In the genomic region with DNA sequence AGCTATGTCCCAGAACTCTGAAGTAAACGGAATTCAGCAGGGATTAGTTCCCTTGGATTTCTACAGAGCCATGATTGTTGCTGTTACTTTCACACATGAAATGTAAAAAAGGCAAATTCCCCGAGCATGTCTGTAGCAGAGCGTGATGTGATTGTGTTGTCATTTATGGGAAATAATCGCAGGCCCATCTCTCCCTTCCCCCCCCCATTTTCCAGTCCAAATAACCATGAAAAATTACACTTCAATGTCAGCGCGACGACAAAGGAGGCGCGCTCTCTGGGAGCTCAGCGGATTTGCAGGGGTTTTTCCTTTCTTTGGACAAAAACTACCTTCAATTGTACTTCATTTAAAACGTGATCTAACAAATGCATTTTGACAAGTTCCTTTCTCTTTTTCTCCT, we compare ENCODE assay signal across 15 cellular contexts.
DNase-seq lines count a peak whose midpoint lies in the region; ATAC-seq and TF ChIP-seq lines count a peak whose summit lies in the region.
"Had no signal": no experiment of that assay in that cellular context is flagged by ENCODE, and none has a peak within 500 bp of the region (broad histone marks: within the 10 kb centered on the region; RNA-seq: fewer than 3 reads in every experiment).

No MANE protein-coding gene starts in this region.

- H3K36me3 Mint-ChIP-seq in chondrocyte (ENCODE audit: low read depth): peaks cover 8% of the 10 kb centered on the region
- H3K36me3 Mint-ChIP-seq: CD8-positive, alpha-beta memory T cell had no signal

- H3K27me3 Mint-ChIP-seq in chondrocyte (ENCODE audit: low read depth): no peaks in the 10 kb centered on the region

- peaks cover 11% of the 10 kb centered on the region for H3F3A ChIP-seq in neural cell (ENCODE audit: insufficient read depth, low read length, poor library complexity, severe bottlenecking)

- peak overlapping the region; percentile 75 for H3K9ac ChIP-seq in neural cell (ENCODE audit: low read length)

- TF ChIP-seq EP300 in neural cell (conservative IDR thresholded peaks at IDR 0.05; ENCODE audit: poor library complexity, severe bottlenecking): peak; percentile 97

- no peak overlapping the region for H2AFZ ChIP-seq in neural cell (ENCODE audit: low read depth, low read length)

- peaks cover 62% of the 10 kb centered on the region for H3K79me2 ChIP-seq in neural cell (replicated peaks; ENCODE audit: insufficient read depth, low read length)

- H3K36me3 ChIP-seq in HAP-1 (replicated peaks) (no peaks in the 10 kb centered on the region), neural cell (ENCODE audit: insufficient read depth, low read length) (no peaks in the 10 kb centered on the region)

- H3K27me3 ChIP-seq in HAP-1 (ENCODE audit: low read depth) (no peaks in the 10 kb centered on the region), neural cell (ENCODE audit: insufficient read depth, low read depth, low read length) (no peaks in the 10 kb centered on the region)

- peak; percentile 42 for TF ChIP-seq RAD21 in neural cell (conservative IDR thresholded peaks at IDR 0.05)

- no peak for TF ChIP-seq CTCF in chondrocyte (IDR thresholded peaks at IDR 0.05)
- peak; percentile 41 for TF ChIP-seq CTCF in neural cell (IDR thresholded peaks at IDR 0.05; ENCODE audit: poor library complexity, severe bottlenecking)
- no peak for TF ChIP-seq CTCF in retinal pigment epithelial cell (conservative IDR thresholded peaks at IDR 0.05; ENCODE audit: low read depth, low read length)

- DNase-seq in HAP-1 (ENCODE audit: low spot score in 2 of 2) (peak; percentile 44 to 56), chondrocyte (ENCODE audit: low spot score) (no peak), retinal pigment epithelial cell (ENCODE audit: low read depth) (no peak), NCI-H2107 (lab: John Stamatoyannopoulos, UW) (no peak), occipital lobe (lab: John Stamatoyannopoulos, UW) (no peak), NCI-H82 (lab: John Stamatoyannopoulos, UW) (no peak)
- DNase-seq: Caco-2; CD8-positive, alpha-beta memory T cell; DND-41; GDM1 had no signal

- no peak for ATAC-seq in GM21825 (IDR thresholded peaks at IDR 0.05; ENCODE audit: unreplicated experiment)
- ATAC-seq: HCT116 had no signal

- H3K4me3 ChIP-seq in HAP-1 (no peak overlapping the region), neural cell (ENCODE audit: low read length) (peak overlapping the region; percentile 46), retinal pigment epithelial cell (ENCODE audit: low read length) (peak overlapping the region; percentile 1)

- H4K20me1 ChIP-seq in neural cell (ENCODE audit: insufficient read depth): no peaks in the 10 kb centered on the region

- H3K27ac Mint-ChIP-seq in chondrocyte (ENCODE audit: unreplicated experiment): peak overlapping the region; percentile 45

- H3K9me2 ChIP-seq in neural cell (ENCODE audit: insufficient read depth, low read length): no peaks in the 10 kb centered on the region

- no peaks in the 10 kb centered on the region for H3K9me3 ChIP-seq in HAP-1
- no peaks in the 10 kb centered on the region for H3K9me3 ChIP-seq in neural cell (ENCODE audit: low read length)
- H3K9me3 ChIP-seq: Caco-2 had no signal

- in situ Hi-C loops in HAP-1 (cut with MboI; ENCODE audit: low sequenced_read_pairs): loop anchor here (10.0 kb wide), 1 partner anchor 356 kb away; no protein-coding TSS in a partner anchor

- peaks cover 80% of the 10 kb centered on the region for H3K4me1 Mint-ChIP-seq in chondrocyte (ENCODE audit: low read depth)

- H3K9me3 Mint-ChIP-seq in chondrocyte (ENCODE audit: low read depth): no peaks in the 10 kb centered on the region
- H3K9me3 Mint-ChIP-seq: CD8-positive, alpha-beta memory T cell had no signal

- peaks cover 38% of the 10 kb centered on the region for H3K4me1 ChIP-seq in HAP-1

- H3K4me3 Mint-ChIP-seq in chondrocyte (ENCODE audit: unreplicated experiment): no peak overlapping the region
- H3K4me3 Mint-ChIP-seq: CD8-positive, alpha-beta memory T cell had no signal

- H3K27ac ChIP-seq in neural cell (ENCODE audit: low read length): peak overlapping the region; percentile 97
- H3K27ac ChIP-seq: 22Rv1, HL-60 had no signal

- peak overlapping the region; percentile 36 for H3K4me2 ChIP-seq in neural cell (ENCODE audit: low read length)

TF ChIP-seq in neural cell, 6 proteins besides CTCF, POLR2A, EP300 and RAD21:
- TF ChIP-seq POLR2AphosphoS5 (IDR thresholded peaks at IDR 0.05) (peak; percentile 93), MXI1 (conservative IDR thresholded peaks at IDR 0.05; ENCODE audit: poor library complexity, severe bottlenecking) (peak; percentile 43), TAF1 (IDR thresholded peaks at IDR 0.05; ENCODE audit: low read depth) (no peak), EZH2 (IDR thresholded peaks at IDR 0.05; ENCODE audit: borderline replicate concordance, insufficient read depth, low read length, poor library complexity, severe bottlenecking) (no peak), SMC3 (conservative IDR thresholded peaks at IDR 0.05; ENCODE audit: poor library complexity) (no peak)
- TF ChIP-seq, protein P1, sequence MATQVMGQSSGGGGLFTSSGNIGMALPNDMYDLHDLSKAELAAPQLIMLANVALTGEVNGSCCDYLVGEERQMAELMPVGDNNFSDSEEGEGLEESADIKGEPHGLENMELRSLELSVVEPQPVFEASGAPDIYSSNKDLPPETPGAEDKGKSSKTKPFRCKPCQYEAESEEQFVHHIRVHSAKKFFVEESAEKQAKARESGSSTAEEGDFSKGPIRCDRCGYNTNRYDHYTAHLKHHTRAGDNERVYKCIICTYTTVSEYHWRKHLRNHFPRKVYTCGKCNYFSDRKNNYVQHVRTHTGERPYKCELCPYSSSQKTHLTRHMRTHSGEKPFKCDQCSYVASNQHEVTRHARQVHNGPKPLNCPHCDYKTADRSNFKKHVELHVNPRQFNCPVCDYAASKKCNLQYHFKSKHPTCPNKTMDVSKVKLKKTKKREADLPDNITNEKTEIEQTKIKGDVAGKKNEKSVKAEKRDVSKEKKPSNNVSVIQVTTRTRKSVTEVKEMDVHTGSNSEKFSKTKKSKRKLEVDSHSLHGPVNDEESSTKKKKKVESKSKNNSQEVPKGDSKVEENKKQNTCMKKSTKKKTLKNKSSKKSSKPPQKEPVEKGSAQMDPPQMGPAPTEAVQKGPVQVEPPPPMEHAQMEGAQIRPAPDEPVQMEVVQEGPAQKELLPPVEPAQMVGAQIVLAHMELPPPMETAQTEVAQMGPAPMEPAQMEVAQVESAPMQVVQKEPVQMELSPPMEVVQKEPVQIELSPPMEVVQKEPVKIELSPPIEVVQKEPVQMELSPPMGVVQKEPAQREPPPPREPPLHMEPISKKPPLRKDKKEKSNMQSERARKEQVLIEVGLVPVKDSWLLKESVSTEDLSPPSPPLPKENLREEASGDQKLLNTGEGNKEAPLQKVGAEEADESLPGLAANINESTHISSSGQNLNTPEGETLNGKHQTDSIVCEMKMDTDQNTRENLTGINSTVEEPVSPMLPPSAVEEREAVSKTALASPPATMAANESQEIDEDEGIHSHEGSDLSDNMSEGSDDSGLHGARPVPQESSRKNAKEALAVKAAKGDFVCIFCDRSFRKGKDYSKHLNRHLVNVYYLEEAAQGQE (IDR thresholded peaks at IDR 0.05; ENCODE audit: borderline replicate concordance): peak; percentile 97
TF ChIP-seq in neural cell: peak in this region for 3.

Comparison
In these comparisons a context has a peak if more than half of its experiments do, and no peak if none do; other contexts are left out.
1. DNase-seq: peak in HAP-1 (2 of 2); none in chondrocyte (single experiment), retinal pigment epithelial cell (single experiment), NCI-H2107 (single experiment), occipital lobe (single experiment) and NCI-H82 (single experiment).